In the genomic region with DNA sequence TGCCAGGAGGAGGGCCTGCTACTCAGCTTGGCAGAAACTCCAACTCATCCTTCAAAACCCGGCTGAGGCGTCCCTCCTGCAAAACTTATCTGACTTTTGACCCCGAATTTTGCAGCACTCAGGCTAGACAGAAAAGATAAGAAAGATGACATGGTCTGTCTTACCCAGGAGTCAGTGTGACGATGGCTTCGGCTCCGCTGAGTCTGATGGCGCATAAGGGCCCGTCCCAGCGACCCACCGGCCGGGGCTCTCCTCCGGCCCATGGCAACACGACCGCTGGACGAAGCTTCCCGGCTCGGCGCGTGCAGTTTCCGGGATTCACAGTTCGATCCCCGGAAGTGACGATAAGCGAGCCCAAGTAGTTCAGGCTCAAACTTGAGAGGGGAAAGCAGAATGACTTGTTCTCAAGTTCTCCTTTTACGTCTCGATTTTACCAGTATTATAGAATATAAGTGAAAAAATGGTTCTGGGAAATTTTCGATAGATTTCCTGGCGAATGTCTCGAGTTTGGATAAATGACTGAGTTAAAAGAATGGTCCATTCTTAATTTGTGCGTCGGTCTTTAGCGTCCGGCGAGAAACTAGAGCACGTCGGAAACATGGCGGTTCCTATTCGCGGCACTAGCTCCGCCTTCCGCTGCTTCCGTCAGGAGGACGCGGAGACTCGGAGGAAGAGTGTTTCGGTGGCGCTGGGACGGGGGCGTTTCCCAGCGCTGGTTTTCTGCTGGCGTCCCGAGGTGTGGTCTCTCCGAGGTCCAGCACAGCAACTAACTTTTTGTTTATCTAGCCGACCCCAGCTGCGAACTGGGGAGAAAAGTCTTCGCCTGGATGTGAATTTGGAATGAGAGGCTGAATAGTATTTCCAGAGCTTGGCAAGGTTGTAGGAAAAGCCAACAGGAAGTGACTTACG, we compare ENCODE assay signal across 1 cellular context.
TF ChIP-seq lines count a peak whose summit lies in the region.

Gene LSG1, minus strand, starts transcription at position 292 of the 909 bp plus-strand sequence. Its CDS starts 29 bp downstream, at position 263.

TF ChIP-seq in HepG2, 621 proteins besides CTCF, POLR2A, EP300 and RAD21 (continued from another document and continues in another):
- TF ChIP-seq CREM (IDR thresholded peaks at IDR 0.05) (peak; percentile 96), CREM (CRISPR knock-in tag; IDR thresholded peaks at IDR 0.05) (no peak), NFATC3 (CRISPR knock-in tag; IDR thresholded peaks at IDR 0.05) (0 out of 2 replicates have a peak, but pooled peaks have one; percentile 48), PCBP2 (optimal IDR thresholded peaks at IDR 0.05; ENCODE audit: low read depth, low read length, poor library complexity, severe bottlenecking) (no peak), POLR2G (IDR thresholded peaks at IDR 0.05; ENCODE audit: low read depth, low read length) (peak; percentile 86), RORA (CRISPR knock-in tag; IDR thresholded peaks at IDR 0.05) (no peak), KLF16 (CRISPR knock-in tag; IDR thresholded peaks at IDR 0.05) (peak in 1 of 2 experiments; percentile 93; a peak in 2 of 4 replicates), ZNF276 (CRISPR knock-in tag; IDR thresholded peaks at IDR 0.05; ENCODE audit: low read depth) (no peak), SUZ12 (IDR thresholded peaks at IDR 0.05; ENCODE audit: low read depth, low read length) (0 out of 2 replicates have a peak, but pooled peaks have one; percentile 5), ZNF275 (CRISPR knock-in tag; IDR thresholded peaks at IDR 0.05; ENCODE audit: borderline replicate concordance) (peak; percentile 84; the same call in 1 of the 2 replicates), TFE3 (CRISPR knock-in tag; IDR thresholded peaks at IDR 0.05) (0 out of 2 replicates have a peak, but pooled peaks have one; percentile 47), FOXP1 (IDR thresholded peaks at IDR 0.05) (no peak), FOXP1 (CRISPR knock-in tag; IDR thresholded peaks at IDR 0.05) (0 out of 2 replicates have a peak, but pooled peaks have one; percentile 7), SIN3B (IDR thresholded peaks at IDR 0.05; ENCODE audit: low read length) (peak; percentile 77), ZNF777 (CRISPR knock-in tag; IDR thresholded peaks at IDR 0.05) (0 out of 2 replicates have a peak, but pooled peaks have one; percentile 46), ZNF670 (CRISPR knock-in tag; IDR thresholded peaks at IDR 0.05; ENCODE audit: borderline replicate concordance) (peak; percentile 96), TCF12 (IDR thresholded peaks at IDR 0.05) (no peak), TCF12 (CRISPR knock-in tag; IDR thresholded peaks at IDR 0.05) (no peak; the same call in 1 of the 2 replicates), ATF7-NPFF (CRISPR knock-in tag; IDR thresholded peaks at IDR 0.05; ENCODE audit: low read depth) (0 out of 2 replicates have a peak, but pooled peaks have one; percentile 2), ZNF605 (CRISPR knock-in tag; IDR thresholded peaks at IDR 0.05) (peak; percentile 68; the same call in 1 of the 2 replicates), KLF6 (CRISPR knock-in tag; IDR thresholded peaks at IDR 0.05) (0 out of 2 replicates have a peak, but pooled peaks have one; percentile 62), NCOA2 (CRISPR knock-in tag; IDR thresholded peaks at IDR 0.05) (0 out of 2 replicates have a peak, but pooled peaks have one; percentile 34), HCFC1 (IDR thresholded peaks at IDR 0.05; ENCODE audit: low read depth, low read length) (peak; percentile 70), RBFOX2 (IDR thresholded peaks at IDR 0.05; ENCODE audit: low read depth, low read length) (peak; percentile 52; the same call in 1 of the 2 replicates), REPIN1 (CRISPR knock-in tag; IDR thresholded peaks at IDR 0.05; ENCODE audit: borderline replicate concordance, low read depth) (peak; percentile 64; the same call in 1 of the 2 replicates), ZNF615 (CRISPR knock-in tag; IDR thresholded peaks at IDR 0.05; ENCODE audit: borderline replicate concordance) (0 out of 2 replicates have a peak, but pooled peaks have one; percentile 31), FOSL1 (CRISPR knock-in tag; IDR thresholded peaks at IDR 0.05; ENCODE audit: borderline replicate concordance) (no peak), ZNF280D (CRISPR knock-in tag; IDR thresholded peaks at IDR 0.05) (0 out of 2 replicates have a peak, but pooled peaks have one; percentile 37), ZNF879 (CRISPR knock-in tag; IDR thresholded peaks at IDR 0.05) (peak; percentile 55; the same call in 1 of the 2 replicates)
- TF ChIP-seq, protein P1, sequence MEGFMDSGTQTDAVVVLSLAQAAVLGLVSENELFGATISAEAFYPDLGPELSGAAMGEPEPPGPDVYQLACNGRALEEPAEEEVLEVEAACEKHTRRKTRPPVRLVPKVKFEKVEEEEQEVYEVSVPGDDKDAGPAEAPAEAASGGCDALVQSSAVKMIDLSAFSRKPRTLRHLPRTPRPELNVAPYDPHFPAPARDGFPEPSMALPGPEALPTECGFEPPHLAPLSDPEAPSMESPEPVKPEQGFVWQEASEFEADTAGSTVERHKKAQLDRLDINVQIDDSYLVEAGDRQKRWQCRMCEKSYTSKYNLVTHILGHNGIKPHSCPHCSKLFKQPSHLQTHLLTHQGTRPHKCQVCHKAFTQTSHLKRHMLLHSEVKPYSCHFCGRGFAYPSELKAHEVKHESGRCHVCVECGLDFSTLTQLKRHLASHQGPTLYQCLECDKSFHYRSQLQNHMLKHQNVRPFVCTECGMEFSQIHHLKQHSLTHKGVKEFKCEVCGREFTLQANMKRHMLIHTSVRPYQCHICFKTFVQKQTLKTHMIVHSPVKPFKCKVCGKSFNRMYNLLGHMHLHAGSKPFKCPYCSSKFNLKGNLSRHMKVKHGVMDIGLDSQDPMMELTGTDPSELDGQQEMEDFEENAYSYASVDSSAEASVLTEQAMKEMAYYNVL (CRISPR knock-in tag; IDR thresholded peaks at IDR 0.05; ENCODE audit: borderline replicate concordance): peak; percentile 54; the same call in 1 of the 2 replicates
- TF ChIP-seq, protein P2, sequence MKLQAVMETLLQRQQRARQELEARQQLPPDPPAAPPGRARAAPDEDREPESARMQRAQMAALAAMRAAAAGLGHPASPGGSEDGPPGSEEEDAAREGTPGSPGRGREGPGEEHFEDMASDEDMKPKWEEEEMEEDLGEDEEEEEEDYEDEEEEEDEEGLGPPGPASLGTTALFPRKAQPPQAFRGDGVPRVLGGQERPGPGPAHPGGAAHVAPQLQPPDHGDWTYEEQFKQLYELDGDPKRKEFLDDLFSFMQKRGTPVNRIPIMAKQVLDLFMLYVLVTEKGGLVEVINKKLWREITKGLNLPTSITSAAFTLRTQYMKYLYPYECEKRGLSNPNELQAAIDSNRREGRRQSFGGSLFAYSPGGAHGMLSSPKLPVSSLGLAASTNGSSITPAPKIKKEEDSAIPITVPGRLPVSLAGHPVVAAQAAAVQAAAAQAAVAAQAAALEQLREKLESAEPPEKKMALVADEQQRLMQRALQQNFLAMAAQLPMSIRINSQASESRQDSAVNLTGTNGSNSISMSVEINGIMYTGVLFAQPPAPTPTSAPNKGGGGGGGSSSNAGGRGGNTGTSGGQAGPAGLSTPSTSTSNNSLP (IDR thresholded peaks at IDR 0.05; ENCODE audit: low read depth, low read length): peak; percentile 72; the same call in 1 of the 2 replicates
- TF ChIP-seq, protein P3, sequence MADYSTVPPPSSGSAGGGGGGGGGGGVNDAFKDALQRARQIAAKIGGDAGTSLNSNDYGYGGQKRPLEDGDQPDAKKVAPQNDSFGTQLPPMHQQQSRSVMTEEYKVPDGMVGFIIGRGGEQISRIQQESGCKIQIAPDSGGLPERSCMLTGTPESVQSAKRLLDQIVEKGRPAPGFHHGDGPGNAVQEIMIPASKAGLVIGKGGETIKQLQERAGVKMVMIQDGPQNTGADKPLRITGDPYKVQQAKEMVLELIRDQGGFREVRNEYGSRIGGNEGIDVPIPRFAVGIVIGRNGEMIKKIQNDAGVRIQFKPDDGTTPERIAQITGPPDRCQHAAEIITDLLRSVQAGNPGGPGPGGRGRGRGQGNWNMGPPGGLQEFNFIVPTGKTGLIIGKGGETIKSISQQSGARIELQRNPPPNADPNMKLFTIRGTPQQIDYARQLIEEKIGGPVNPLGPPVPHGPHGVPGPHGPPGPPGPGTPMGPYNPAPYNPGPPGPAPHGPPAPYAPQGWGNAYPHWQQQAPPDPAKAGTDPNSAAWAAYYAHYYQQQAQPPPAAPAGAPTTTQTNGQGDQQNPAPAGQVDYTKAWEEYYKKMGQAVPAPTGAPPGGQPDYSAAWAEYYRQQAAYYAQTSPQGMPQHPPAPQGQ (CRISPR knock-in tag; IDR thresholded peaks at IDR 0.05; ENCODE audit: borderline replicate concordance): no peak
- TF ChIP-seq, protein P4, sequence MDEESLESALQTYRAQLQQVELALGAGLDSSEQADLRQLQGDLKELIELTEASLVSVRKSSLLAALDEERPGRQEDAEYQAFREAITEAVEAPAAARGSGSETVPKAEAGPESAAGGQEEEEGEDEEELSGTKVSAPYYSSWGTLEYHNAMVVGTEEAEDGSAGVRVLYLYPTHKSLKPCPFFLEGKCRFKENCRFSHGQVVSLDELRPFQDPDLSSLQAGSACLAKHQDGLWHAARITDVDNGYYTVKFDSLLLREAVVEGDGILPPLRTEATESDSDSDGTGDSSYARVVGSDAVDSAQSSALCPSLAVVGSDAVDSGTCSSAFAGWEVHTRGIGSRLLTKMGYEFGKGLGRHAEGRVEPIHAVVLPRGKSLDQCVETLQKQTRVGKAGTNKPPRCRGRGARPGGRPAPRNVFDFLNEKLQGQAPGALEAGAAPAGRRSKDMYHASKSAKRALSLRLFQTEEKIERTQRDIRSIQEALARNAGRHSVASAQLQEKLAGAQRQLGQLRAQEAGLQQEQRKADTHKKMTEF (CRISPR knock-in tag; IDR thresholded peaks at IDR 0.05): peak; percentile 91
- TF ChIP-seq, protein P5, sequence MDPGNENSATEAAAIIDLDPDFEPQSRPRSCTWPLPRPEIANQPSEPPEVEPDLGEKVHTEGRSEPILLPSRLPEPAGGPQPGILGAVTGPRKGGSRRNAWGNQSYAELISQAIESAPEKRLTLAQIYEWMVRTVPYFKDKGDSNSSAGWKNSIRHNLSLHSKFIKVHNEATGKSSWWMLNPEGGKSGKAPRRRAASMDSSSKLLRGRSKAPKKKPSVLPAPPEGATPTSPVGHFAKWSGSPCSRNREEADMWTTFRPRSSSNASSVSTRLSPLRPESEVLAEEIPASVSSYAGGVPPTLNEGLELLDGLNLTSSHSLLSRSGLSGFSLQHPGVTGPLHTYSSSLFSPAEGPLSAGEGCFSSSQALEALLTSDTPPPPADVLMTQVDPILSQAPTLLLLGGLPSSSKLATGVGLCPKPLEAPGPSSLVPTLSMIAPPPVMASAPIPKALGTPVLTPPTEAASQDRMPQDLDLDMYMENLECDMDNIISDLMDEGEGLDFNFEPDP (CRISPR knock-in tag; conservative IDR thresholded peaks at IDR 0.05): 0 out of 2 replicates have a peak, but pooled peaks have one; percentile 14
